In genomic region chr12:26273811-26274210, GRCh38 we compare ENCODE assay signal across 11 cellular contexts.
DNase-seq lines count a peak whose midpoint lies in the region; ATAC-seq and TF ChIP-seq lines count a peak whose summit lies in the region.
"Had no signal": no experiment of that assay in that cellular context is flagged by ENCODE, and none has a peak within 500 bp of the region (broad histone marks: within the 10 kb centered on the region; RNA-seq: fewer than 3 reads in every experiment).

No MANE protein-coding gene starts in this region.

- H3K27ac ChIP-seq in HEK293 (ENCODE audit: extremely low read depth, low read depth, low read length) (peak overlapping the region; percentile 95), suprapubic skin (peak overlapping the region; percentile 83), WERI-Rb-1 (no peak overlapping the region)
- no peak overlapping the region for H3K27ac ChIP-seq in CD4-positive, alpha-beta T cell (ENCODE audit: low read depth, low read length)
- H3K27ac ChIP-seq: cardiac muscle cell had no signal

- 69% methylated on average over 6 of the region's 6 CpGs for WGBS in suprapubic skin

- no peak for TF ChIP-seq POLR2A in suprapubic skin (IDR thresholded peaks at IDR 0.05)

- no peak for TF ChIP-seq EP300 in suprapubic skin (IDR thresholded peaks at IDR 0.05)

- ATAC-seq in activated B cell treated with CpG ODN at 0.5 μM for 24 hours (ENCODE audit: low read depth) (no peak), GM19023 (IDR thresholded peaks at IDR 0.05; ENCODE audit: unreplicated experiment) (no peak)
- no peak for ATAC-seq in CD4-positive, alpha-beta T cell (ENCODE audit: poor library complexity)

- POLR2A ChIA-PET in HEK293 (lab: Yijun Ruan, JAX): no interaction called here
- POLR2A ChIA-PET in activated B cell treated with CpG ODN at 0.5 μM for 24 hours (lab: Charles Lee): interaction anchor here (1.6 to 2.0 kb wide), 4 partner anchors 25 to 149 kb away, joined by 4 to 19 read pairs (median 10); partner anchors contain the start of gene BHLHE41
- POLR2A ChIA-PET in CD4-positive, alpha-beta T cell (lab: Charles Lee): no interaction called here

- CTCF ChIA-PET in HEK293 (lab: Yijun Ruan, JAX) (interaction anchor here (0.5 to 1.7 kb wide), 7 partner anchors 10 to 155 kb away, joined by 3 to 5 read pairs (median 3); no protein-coding TSS in a partner anchor), activated B cell treated with CpG ODN at 0.5 μM for 24 hours (lab: Charles Lee) (interaction anchor here (0.8 to 2.0 kb wide), 5 partner anchors 67 to 569 kb away, joined by 3 to 4 read pairs (median 3); no protein-coding TSS in a partner anchor)
- CTCF ChIA-PET in CD4-positive, alpha-beta T cell (lab: Charles Lee): no interaction called here

- H3K4me1 ChIP-seq in HEK293 (ENCODE audit: control insufficient read depth, insufficient read depth, low read length) (peaks cover 18% of the 10 kb centered on the region), suprapubic skin (peaks cover 55% of the 10 kb centered on the region)

- H3K4me3 Mint-ChIP-seq in activated B cell treated with CpG ODN at 0.5 μM for 24 hours (no peak overlapping the region), progenitor cell of endocrine pancreas (ENCODE audit: low read depth) (no peak overlapping the region)
- H3K4me3 Mint-ChIP-seq in CD4-positive, alpha-beta T cell: no peak overlapping the region

- H3K27me3 ChIP-seq in suprapubic skin (no peaks in the 10 kb centered on the region), WERI-Rb-1 (ENCODE audit: insufficient read depth, low read depth, severe bottlenecking) (no peaks in the 10 kb centered on the region)
- no peaks in the 10 kb centered on the region for H3K27me3 ChIP-seq in CD4-positive, alpha-beta T cell (ENCODE audit: control insufficient read depth, insufficient read depth, low read length)

- H3K9me3 ChIP-seq in HEK293 (ENCODE audit: control insufficient read depth, insufficient read depth, low read depth, low read length): no peaks in the 10 kb centered on the region
- H3K9me3 ChIP-seq in suprapubic skin: no peaks in the 10 kb centered on the region
- H3K9me3 ChIP-seq in CD4-positive, alpha-beta T cell (ENCODE audit: control insufficient read depth, low read length): no peaks in the 10 kb centered on the region
- H3K9me3 ChIP-seq in WERI-Rb-1 (ENCODE audit: severe bottlenecking): no peaks in the 10 kb centered on the region

- H3K4me3 ChIP-seq in HEK293 (ENCODE audit: low read depth, low read length): no peak overlapping the region
- no peak overlapping the region for H3K4me3 ChIP-seq in suprapubic skin
- no peak overlapping the region for H3K4me3 ChIP-seq in WERI-Rb-1 (ENCODE audit: low read depth, low read length)
- H3K4me3 ChIP-seq: cardiac muscle cell had no signal

- peak overlapping the region; percentile 78 for H3K27ac Mint-ChIP-seq in activated B cell treated with CpG ODN at 0.5 μM for 24 hours
- no peak overlapping the region for H3K27ac Mint-ChIP-seq in CD4-positive, alpha-beta T cell
- no peak overlapping the region for H3K27ac Mint-ChIP-seq in progenitor cell of endocrine pancreas

- H3K36me3 ChIP-seq in HEK293 (ENCODE audit: control insufficient read depth in 2 of 2, insufficient read depth in 1 of 2, low read length in 2 of 2): no peaks in the 10 kb centered on the region
- no peaks in the 10 kb centered on the region for H3K36me3 ChIP-seq in suprapubic skin
- H3K36me3 ChIP-seq in WERI-Rb-1: no peaks in the 10 kb centered on the region
- H3K36me3 ChIP-seq: cardiac muscle cell had no signal

- DNase-seq in activated B cell treated with CpG ODN at 0.5 μM for 24 hours: no peak
- DNase-seq in islet precursor cell: peak; percentile 70
- no peak for DNase-seq in suprapubic skin (ENCODE audit: low spot score in 2 of 2)
- DNase-seq in CD4-positive, alpha-beta T cell: no peak
- DNase-seq in progenitor cell of endocrine pancreas (ENCODE audit: low spot score, unreplicated experiment): no peak
- no peak for DNase-seq in WERI-Rb-1
- DNase-seq: activated CD8-positive, alpha-beta memory T cell treated with anti-CD3 and anti-CD28 coated beads, Interleukin-2, amount 50 U/mL, for 4 hours; SW 1271 had no signal

- H3K36me3 Mint-ChIP-seq in activated B cell treated with CpG ODN at 0.5 μM for 24 hours (ENCODE audit: low read depth): no peaks in the 10 kb centered on the region
- H3K36me3 Mint-ChIP-seq in CD4-positive, alpha-beta T cell (ENCODE audit: low read depth): no peaks in the 10 kb centered on the region
- H3K36me3 Mint-ChIP-seq in progenitor cell of endocrine pancreas (ENCODE audit: insufficient read depth): no peaks in the 10 kb centered on the region

- peaks cover 48% of the 10 kb centered on the region for H3K4me1 Mint-ChIP-seq in activated B cell treated with CpG ODN at 0.5 μM for 24 hours
- no peaks in the 10 kb centered on the region for H3K4me1 Mint-ChIP-seq in CD4-positive, alpha-beta T cell (ENCODE audit: low read depth)
- peaks cover 18% of the 10 kb centered on the region for H3K4me1 Mint-ChIP-seq in progenitor cell of endocrine pancreas (ENCODE audit: low read depth)

- TF ChIP-seq CTCF in HEK293 (tag by site-specific recombination; IDR thresholded peaks at IDR 0.05) (no peak), activated B cell treated with CpG ODN at 0.5 μM for 24 hours (IDR thresholded peaks at IDR 0.05) (no peak), suprapubic skin (IDR thresholded peaks at IDR 0.05) (no peak), progenitor cell of endocrine pancreas (IDR thresholded peaks at IDR 0.05; ENCODE audit: unreplicated experiment) (no peak), WERI-Rb-1 (IDR thresholded peaks at IDR 0.05; ENCODE audit: low read depth, low read length) (no peak)
- no peak for TF ChIP-seq CTCF in CD4-positive, alpha-beta T cell (IDR thresholded peaks at IDR 0.05)

- intact Hi-C loops in activated B cell treated with CpG ODN at 0.5 μM for 24 hours (cut with micrococcal nuclease): loop anchor here (1.0 to 5.0 kb wide), 9 partner anchors 25 to 199 kb away; partner anchors contain the start of gene SSPN
- intact Hi-C loops in CD4-positive, alpha-beta T cell (cut with DNase I, micrococcal nuclease): no loop called here

- H3K9me3 Mint-ChIP-seq in activated B cell treated with CpG ODN at 0.5 μM for 24 hours (no peaks in the 10 kb centered on the region), progenitor cell of endocrine pancreas (ENCODE audit: low read depth) (no peaks in the 10 kb centered on the region)
- no peaks in the 10 kb centered on the region for H3K9me3 Mint-ChIP-seq in CD4-positive, alpha-beta T cell

- H3K27me3 Mint-ChIP-seq in activated B cell treated with CpG ODN at 0.5 μM for 24 hours (no peaks in the 10 kb centered on the region), progenitor cell of endocrine pancreas (peaks cover 5% of the 10 kb centered on the region)
- no peaks in the 10 kb centered on the region for H3K27me3 Mint-ChIP-seq in CD4-positive, alpha-beta T cell

TF ChIP-seq in HEK293, 187 proteins besides CTCF, POLR2A, EP300 and RAD21 (continues in another document):
- TF ChIP-seq ZNF302 (tag by site-specific recombination; IDR thresholded peaks at IDR 0.05; ENCODE audit: low read depth) (no peak), ZNF510 (tag by site-specific recombination; IDR thresholded peaks at IDR 0.05; ENCODE audit: insufficient replicate concordance) (no peak), PRDM4 (tag by site-specific recombination; IDR thresholded peaks at IDR 0.05) (0 out of 2 replicates have a peak, but pooled peaks have one; percentile 10), ZNF561 (tag by site-specific recombination; IDR thresholded peaks at IDR 0.05; ENCODE audit: borderline replicate concordance) (no peak), ZNF391 (tag by site-specific recombination; IDR thresholded peaks at IDR 0.05; ENCODE audit: borderline replicate concordance, low read depth) (no peak), ZNF223 (tag by site-specific recombination; IDR thresholded peaks at IDR 0.05) (no peak), GLI2 (tag by site-specific recombination; IDR thresholded peaks at IDR 0.05; ENCODE audit: borderline replicate concordance, low read depth) (peak; percentile 5; the same call in 1 of the 2 replicates), PRDM6 (tag by site-specific recombination; IDR thresholded peaks at IDR 0.05) (0 out of 2 replicates have a peak, but pooled peaks have one; percentile 6), ZIC2 (tag by site-specific recombination; IDR thresholded peaks at IDR 0.05) (no peak; the same call in 1 of the 2 replicates), IKZF3 (tag by site-specific recombination; IDR thresholded peaks at IDR 0.05) (0 out of 2 replicates have a peak, but pooled peaks have one; percentile 17), ZNF155 (tag by site-specific recombination; IDR thresholded peaks at IDR 0.05) (no peak), ZNF843 (tag by site-specific recombination; IDR thresholded peaks at IDR 0.05) (peak; percentile 26; the same call in 1 of the 2 replicates)

Comparison
In these comparisons a context has a peak if more than half of its experiments do, and no peak if none do; other contexts are left out.
1. H3K27ac ChIP-seq: peak in HEK293 (single experiment) and suprapubic skin (single experiment); none in CD4-positive, alpha-beta T cell (single experiment) and WERI-Rb-1 (single experiment).